ENCODE assay signal across 1 cellular context in genomic region chr19:13014101-13014920, GRCh38.
TF ChIP-seq lines count a peak whose summit lies in the region.

No MANE protein-coding gene starts in this region.

TF ChIP-seq in K562, 482 proteins besides CTCF, POLR2A, EP300 and RAD21:
- TF ChIP-seq RBBP5 (IDR thresholded peaks at IDR 0.05; ENCODE audit: borderline replicate concordance, insufficient read depth, low read length, poor library complexity, severe bottlenecking), result peak; percentile 41
- TF ChIP-seq ZBTB33 (CRISPR knock-in tag; IDR thresholded peaks at IDR 0.05), result peak; percentile 77; the same call in 1 of the 2 replicates
- TF ChIP-seq, protein P1, sequence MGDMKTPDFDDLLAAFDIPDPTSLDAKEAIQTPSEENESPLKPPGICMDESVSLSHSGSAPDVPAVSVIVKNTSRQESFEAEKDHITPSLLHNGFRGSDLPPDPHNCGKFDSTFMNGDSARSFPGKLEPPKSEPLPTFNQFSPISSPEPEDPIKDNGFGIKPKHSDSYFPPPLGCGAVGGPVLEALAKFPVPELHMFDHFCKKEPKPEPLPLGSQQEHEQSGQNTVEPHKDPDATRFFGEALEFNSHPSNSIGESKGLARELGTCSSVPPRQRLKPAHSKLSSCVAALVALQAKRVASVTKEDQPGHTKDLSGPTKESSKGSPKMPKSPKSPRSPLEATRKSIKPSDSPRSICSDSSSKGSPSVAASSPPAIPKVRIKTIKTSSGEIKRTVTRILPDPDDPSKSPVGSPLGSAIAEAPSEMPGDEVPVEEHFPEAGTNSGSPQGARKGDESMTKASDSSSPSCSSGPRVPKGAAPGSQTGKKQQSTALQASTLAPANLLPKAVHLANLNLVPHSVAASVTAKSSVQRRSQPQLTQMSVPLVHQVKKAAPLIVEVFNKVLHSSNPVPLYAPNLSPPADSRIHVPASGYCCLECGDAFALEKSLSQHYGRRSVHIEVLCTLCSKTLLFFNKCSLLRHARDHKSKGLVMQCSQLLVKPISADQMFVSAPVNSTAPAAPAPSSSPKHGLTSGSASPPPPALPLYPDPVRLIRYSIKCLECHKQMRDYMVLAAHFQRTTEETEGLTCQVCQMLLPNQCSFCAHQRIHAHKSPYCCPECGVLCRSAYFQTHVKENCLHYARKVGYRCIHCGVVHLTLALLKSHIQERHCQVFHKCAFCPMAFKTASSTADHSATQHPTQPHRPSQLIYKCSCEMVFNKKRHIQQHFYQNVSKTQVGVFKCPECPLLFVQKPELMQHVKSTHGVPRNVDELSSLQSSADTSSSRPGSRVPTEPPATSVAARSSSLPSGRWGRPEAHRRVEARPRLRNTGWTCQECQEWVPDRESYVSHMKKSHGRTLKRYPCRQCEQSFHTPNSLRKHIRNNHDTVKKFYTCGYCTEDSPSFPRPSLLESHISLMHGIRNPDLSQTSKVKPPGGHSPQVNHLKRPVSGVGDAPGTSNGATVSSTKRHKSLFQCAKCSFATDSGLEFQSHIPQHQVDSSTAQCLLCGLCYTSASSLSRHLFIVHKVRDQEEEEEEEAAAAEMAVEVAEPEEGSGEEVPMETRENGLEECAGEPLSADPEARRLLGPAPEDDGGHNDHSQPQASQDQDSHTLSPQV (IDR thresholded peaks at IDR 0.05), result 0 out of 2 replicates have a peak, but pooled peaks have one; percentile 18
- TF ChIP-seq CBX2 (IDR thresholded peaks at IDR 0.05; ENCODE audit: insufficient read depth, low read length, poor library complexity, severe bottlenecking), result no peak
- 0 out of 2 replicates have a peak, but pooled peaks have one; percentile 38 for TF ChIP-seq ZBTB7A (IDR thresholded peaks at IDR 0.05; ENCODE audit: borderline replicate concordance, control insufficient read depth, low read depth, low read length)
